Comparison of ENCODE assay signal across 1 cellular context in genomic region chr4:184625783-184626596, GRCh38.
TF ChIP-seq lines count a peak whose summit lies in the region.

No MANE protein-coding gene starts in this region.

TF ChIP-seq in K562, 482 proteins besides CTCF, POLR2A, EP300 and RAD21:
- peak; percentile 43; the same call in 1 of the 2 replicates for TF ChIP-seq EGR1 (conservative IDR thresholded peaks at IDR 0.05)
- TF ChIP-seq ARID1B (IDR thresholded peaks at IDR 0.05), result 0 out of 2 replicates have a peak, but pooled peaks have one; percentile 9
- TF ChIP-seq CBFA2T3 (IDR thresholded peaks at IDR 0.05), result 0 out of 2 replicates have a peak, but pooled peaks have one; percentile 36
- peak; percentile 57 to 65 for TF ChIP-seq TRIM24 (IDR thresholded peaks at IDR 0.05)
